8 cellular contexts compared by ENCODE assay signal in genomic region chr2:144748443-144748842, GRCh38.
"Had no signal": no experiment of that assay in that cellular context is flagged by ENCODE, and none has a peak within 500 bp of the region (broad histone marks: within the 10 kb centered on the region; RNA-seq: fewer than 3 reads in every experiment).

No MANE protein-coding gene starts in this region.

- H3K4me3 ChIP-seq: GM23248 had no signal

- H3K27ac Mint-ChIP-seq: IgD-negative memory B cell had no signal

- H3K9ac ChIP-seq: GM23248, KMS-11 had no signal

- H3K27ac ChIP-seq: GM23248, KMS-11 had no signal

- DNase-seq: GM23248, GOT3, H7, HCEC 1CT, KBM-7 had no signal

- H2AFZ ChIP-seq: GM23248 had no signal

- ATAC-seq: HepG2 had no signal

- H3K4me3 Mint-ChIP-seq: IgD-negative memory B cell had no signal

- H3K4me2 ChIP-seq: KMS-11 had no signal
